1 cellular context compared by ENCODE assay signal in genomic region chr14:68823434-68824206, GRCh38.
A peak's percentile ranks its signal among the peaks of the same experiment; 100 is the strongest.
TF ChIP-seq lines count a peak whose summit lies in the region.

No MANE protein-coding gene starts in this region.

TF ChIP-seq in HepG2, 621 proteins besides CTCF, POLR2A, EP300 and RAD21 (continued from another document and continues in another):
- no peak for TF ChIP-seq TEF (CRISPR knock-in tag; IDR thresholded peaks at IDR 0.05)
- TF ChIP-seq SOX5 (CRISPR knock-in tag; IDR thresholded peaks at IDR 0.05; ENCODE audit: borderline replicate concordance) = peak; percentile 44; the same call in 1 of the 2 replicates
- TF ChIP-seq, protein P1, sequence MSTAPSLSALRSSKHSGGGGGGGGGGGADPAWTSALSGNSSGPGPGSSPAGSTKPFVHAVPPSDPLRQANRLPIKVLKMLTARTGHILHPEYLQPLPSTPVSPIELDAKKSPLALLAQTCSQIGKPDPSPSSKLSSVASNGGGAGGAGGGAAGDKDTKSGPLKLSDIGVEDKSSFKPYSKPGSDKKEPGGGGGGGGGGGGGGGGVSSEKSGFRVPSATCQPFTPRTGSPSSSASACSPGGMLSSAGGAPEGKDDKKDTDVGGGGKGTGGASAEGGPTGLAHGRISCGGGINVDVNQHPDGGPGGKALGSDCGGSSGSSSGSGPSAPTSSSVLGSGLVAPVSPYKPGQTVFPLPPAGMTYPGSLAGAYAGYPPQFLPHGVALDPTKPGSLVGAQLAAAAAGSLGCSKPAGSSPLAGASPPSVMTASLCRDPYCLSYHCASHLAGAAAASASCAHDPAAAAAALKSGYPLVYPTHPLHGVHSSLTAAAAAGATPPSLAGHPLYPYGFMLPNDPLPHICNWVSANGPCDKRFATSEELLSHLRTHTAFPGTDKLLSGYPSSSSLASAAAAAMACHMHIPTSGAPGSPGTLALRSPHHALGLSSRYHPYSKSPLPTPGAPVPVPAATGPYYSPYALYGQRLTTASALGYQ (CRISPR knock-in tag; IDR thresholded peaks at IDR 0.05) = 0 out of 2 replicates have a peak, but pooled peaks have one; percentile 29
- no peak for TF ChIP-seq ZSCAN20 (CRISPR knock-in tag; IDR thresholded peaks at IDR 0.05; ENCODE audit: borderline replicate concordance)
- no peak for TF ChIP-seq ZNF567 (CRISPR knock-in tag; IDR thresholded peaks at IDR 0.05; ENCODE audit: borderline replicate concordance)
- no peak for TF ChIP-seq ATF7 (IDR thresholded peaks at IDR 0.05)
- no peak for TF ChIP-seq ATF7 (CRISPR knock-in tag; IDR thresholded peaks at IDR 0.05)
- TF ChIP-seq ZFY (CRISPR knock-in tag; IDR thresholded peaks at IDR 0.05) = peak; percentile 74
- no peak for TF ChIP-seq ZNF841 (CRISPR knock-in tag; IDR thresholded peaks at IDR 0.05; ENCODE audit: borderline replicate concordance)
- TF ChIP-seq STAT5B (CRISPR knock-in tag; IDR thresholded peaks at IDR 0.05) = no peak
- TF ChIP-seq ISL2 (CRISPR knock-in tag; IDR thresholded peaks at IDR 0.05) = no peak
- peak; percentile 63; the same call in 1 of the 2 replicates for TF ChIP-seq HNF4G (IDR thresholded peaks at IDR 0.05; ENCODE audit: borderline replicate concordance, low read depth, low read length)
- 0 out of 2 replicates have a peak, but pooled peaks have one; percentile 6 for TF ChIP-seq HNF4G (CRISPR knock-in tag; IDR thresholded peaks at IDR 0.05; ENCODE audit: borderline replicate concordance, low read depth)
- TF ChIP-seq POLR2G (IDR thresholded peaks at IDR 0.05; ENCODE audit: low read depth, low read length) = no peak; the same call in 1 of the 2 replicates
- TF ChIP-seq MEF2D (CRISPR knock-in tag; IDR thresholded peaks at IDR 0.05) = no peak; the same call in 1 of the 2 replicates
- TF ChIP-seq ZNF558 (CRISPR knock-in tag; IDR thresholded peaks at IDR 0.05; ENCODE audit: borderline replicate concordance) = no peak
- TF ChIP-seq, protein P2, sequence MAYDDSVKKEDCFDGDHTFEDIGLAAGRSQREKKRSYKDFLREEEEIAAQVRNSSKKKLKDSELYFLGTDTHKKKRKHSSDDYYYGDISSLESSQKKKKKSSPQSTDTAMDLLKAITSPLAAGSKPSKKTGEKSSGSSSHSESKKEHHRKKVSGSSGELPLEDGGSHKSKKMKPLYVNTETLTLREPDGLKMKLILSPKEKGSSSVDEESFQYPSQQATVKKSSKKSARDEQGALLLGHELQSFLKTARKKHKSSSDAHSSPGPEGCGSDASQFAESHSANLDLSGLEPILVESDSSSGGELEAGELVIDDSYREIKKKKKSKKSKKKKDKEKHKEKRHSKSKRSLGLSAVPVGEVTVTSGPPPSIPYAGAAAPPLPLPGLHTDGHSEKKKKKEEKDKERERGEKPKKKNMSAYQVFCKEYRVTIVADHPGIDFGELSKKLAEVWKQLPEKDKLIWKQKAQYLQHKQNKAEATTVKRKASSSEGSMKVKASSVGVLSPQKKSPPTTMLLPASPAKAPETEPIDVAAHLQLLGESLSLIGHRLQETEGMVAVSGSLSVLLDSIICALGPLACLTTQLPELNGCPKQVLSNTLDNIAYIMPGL (CRISPR knock-in tag; IDR thresholded peaks at IDR 0.05; ENCODE audit: borderline replicate concordance in 1 of 2, low read depth in 1 of 2) = peak in 1 of 2 experiments; percentile 87; a peak in 1 of 4 replicates
- TF ChIP-seq CHD2 (IDR thresholded peaks at IDR 0.05; ENCODE audit: low read depth, low read length) = no peak
- no peak for TF ChIP-seq PRPF4 (IDR thresholded peaks at IDR 0.05; ENCODE audit: low read depth, low read length, poor library complexity, severe bottlenecking)
- TF ChIP-seq HDAC6 (IDR thresholded peaks at IDR 0.05; ENCODE audit: low read depth, low read length) = no peak
- peak; percentile 55 for TF ChIP-seq ZNF350 (CRISPR knock-in tag; IDR thresholded peaks at IDR 0.05; ENCODE audit: borderline replicate concordance, low read depth)
- peak; percentile 29; the same call in 1 of the 2 replicates for TF ChIP-seq ZSCAN25 (CRISPR knock-in tag; IDR thresholded peaks at IDR 0.05)
- no peak; the same call in 1 of the 2 replicates for TF ChIP-seq YEATS4 (CRISPR knock-in tag; IDR thresholded peaks at IDR 0.05; ENCODE audit: borderline replicate concordance)
- TF ChIP-seq NFE2L1 (CRISPR knock-in tag; IDR thresholded peaks at IDR 0.05; ENCODE audit: borderline replicate concordance) = peak; percentile 81; the same call in 1 of the 2 replicates
- no peak for TF ChIP-seq TOE1 (CRISPR knock-in tag; IDR thresholded peaks at IDR 0.05)
- no peak for TF ChIP-seq ZNF737 (CRISPR knock-in tag; IDR thresholded peaks at IDR 0.05; ENCODE audit: borderline replicate concordance)
- no peak for TF ChIP-seq HOXA5 (CRISPR knock-in tag; IDR thresholded peaks at IDR 0.05)
- no peak for TF ChIP-seq SP2 (CRISPR knock-in tag; IDR thresholded peaks at IDR 0.05)
- no peak for TF ChIP-seq JDP2 (CRISPR knock-in tag; IDR thresholded peaks at IDR 0.05; ENCODE audit: borderline replicate concordance)
- TF ChIP-seq IRF2 (CRISPR knock-in tag; IDR thresholded peaks at IDR 0.05) = peak; percentile 47; the same call in 1 of the 2 replicates
- no peak for TF ChIP-seq KLF12 (CRISPR knock-in tag; IDR thresholded peaks at IDR 0.05; ENCODE audit: borderline replicate concordance)
- no peak for TF ChIP-seq ZNF318 (CRISPR knock-in tag; IDR thresholded peaks at IDR 0.05)
- TF ChIP-seq RORA (CRISPR knock-in tag; IDR thresholded peaks at IDR 0.05) = no peak
- TF ChIP-seq TGIF2 (CRISPR knock-in tag; IDR thresholded peaks at IDR 0.05) = no peak
- TF ChIP-seq, protein P3, sequence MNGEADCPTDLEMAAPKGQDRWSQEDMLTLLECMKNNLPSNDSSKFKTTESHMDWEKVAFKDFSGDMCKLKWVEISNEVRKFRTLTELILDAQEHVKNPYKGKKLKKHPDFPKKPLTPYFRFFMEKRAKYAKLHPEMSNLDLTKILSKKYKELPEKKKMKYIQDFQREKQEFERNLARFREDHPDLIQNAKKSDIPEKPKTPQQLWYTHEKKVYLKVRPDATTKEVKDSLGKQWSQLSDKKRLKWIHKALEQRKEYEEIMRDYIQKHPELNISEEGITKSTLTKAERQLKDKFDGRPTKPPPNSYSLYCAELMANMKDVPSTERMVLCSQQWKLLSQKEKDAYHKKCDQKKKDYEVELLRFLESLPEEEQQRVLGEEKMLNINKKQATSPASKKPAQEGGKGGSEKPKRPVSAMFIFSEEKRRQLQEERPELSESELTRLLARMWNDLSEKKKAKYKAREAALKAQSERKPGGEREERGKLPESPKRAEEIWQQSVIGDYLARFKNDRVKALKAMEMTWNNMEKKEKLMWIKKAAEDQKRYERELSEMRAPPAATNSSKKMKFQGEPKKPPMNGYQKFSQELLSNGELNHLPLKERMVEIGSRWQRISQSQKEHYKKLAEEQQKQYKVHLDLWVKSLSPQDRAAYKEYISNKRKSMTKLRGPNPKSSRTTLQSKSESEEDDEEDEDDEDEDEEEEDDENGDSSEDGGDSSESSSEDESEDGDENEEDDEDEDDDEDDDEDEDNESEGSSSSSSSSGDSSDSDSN (CRISPR knock-in tag; IDR thresholded peaks at IDR 0.05) = no peak
- TF ChIP-seq ELK4 (CRISPR knock-in tag; IDR thresholded peaks at IDR 0.05; ENCODE audit: borderline replicate concordance) = no peak
- TF ChIP-seq, protein P4, sequence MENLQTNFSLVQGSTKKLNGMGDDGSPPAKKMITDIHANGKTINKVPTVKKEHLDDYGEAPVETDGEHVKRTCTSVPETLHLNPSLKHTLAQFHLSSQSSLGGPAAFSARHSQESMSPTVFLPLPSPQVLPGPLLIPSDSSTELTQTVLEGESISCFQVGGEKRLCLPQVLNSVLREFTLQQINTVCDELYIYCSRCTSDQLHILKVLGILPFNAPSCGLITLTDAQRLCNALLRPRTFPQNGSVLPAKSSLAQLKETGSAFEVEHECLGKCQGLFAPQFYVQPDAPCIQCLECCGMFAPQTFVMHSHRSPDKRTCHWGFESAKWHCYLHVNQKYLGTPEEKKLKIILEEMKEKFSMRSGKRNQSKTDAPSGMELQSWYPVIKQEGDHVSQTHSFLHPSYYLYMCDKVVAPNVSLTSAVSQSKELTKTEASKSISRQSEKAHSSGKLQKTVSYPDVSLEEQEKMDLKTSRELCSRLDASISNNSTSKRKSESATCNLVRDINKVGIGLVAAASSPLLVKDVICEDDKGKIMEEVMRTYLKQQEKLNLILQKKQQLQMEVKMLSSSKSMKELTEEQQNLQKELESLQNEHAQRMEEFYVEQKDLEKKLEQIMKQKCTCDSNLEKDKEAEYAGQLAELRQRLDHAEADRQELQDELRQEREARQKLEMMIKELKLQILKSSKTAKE (CRISPR knock-in tag; IDR thresholded peaks at IDR 0.05; ENCODE audit: borderline replicate concordance) = peak; percentile 74; the same call in 1 of the 2 replicates
- TF ChIP-seq NFYB (CRISPR knock-in tag; IDR thresholded peaks at IDR 0.05) = 0 out of 2 replicates have a peak, but pooled peaks have one; percentile 24
- no peak for TF ChIP-seq LBX2 (CRISPR knock-in tag; IDR thresholded peaks at IDR 0.05; ENCODE audit: borderline replicate concordance)
- TF ChIP-seq FOXK1 (CRISPR knock-in tag; IDR thresholded peaks at IDR 0.05; ENCODE audit: borderline replicate concordance, low read depth) = peak; percentile 28; the same call in 1 of the 2 replicates
- no peak for TF ChIP-seq DNMT1 (CRISPR knock-in tag; IDR thresholded peaks at IDR 0.05)
- TF ChIP-seq DR1 (CRISPR knock-in tag; IDR thresholded peaks at IDR 0.05) = no peak; the same call in 1 of the 2 replicates
- no peak for TF ChIP-seq SP1 (IDR thresholded peaks at IDR 0.05)
- 0 out of 2 replicates have a peak, but pooled peaks have one; percentile 9 for TF ChIP-seq SP1 (CRISPR knock-in tag; IDR thresholded peaks at IDR 0.05)
- no peak for TF ChIP-seq SALL2 (CRISPR knock-in tag; IDR thresholded peaks at IDR 0.05)
- TF ChIP-seq ZNF383 (CRISPR knock-in tag; IDR thresholded peaks at IDR 0.05; ENCODE audit: borderline replicate concordance) = no peak
